ENCODE assay signal across 10 cellular contexts in the genomic region with DNA sequence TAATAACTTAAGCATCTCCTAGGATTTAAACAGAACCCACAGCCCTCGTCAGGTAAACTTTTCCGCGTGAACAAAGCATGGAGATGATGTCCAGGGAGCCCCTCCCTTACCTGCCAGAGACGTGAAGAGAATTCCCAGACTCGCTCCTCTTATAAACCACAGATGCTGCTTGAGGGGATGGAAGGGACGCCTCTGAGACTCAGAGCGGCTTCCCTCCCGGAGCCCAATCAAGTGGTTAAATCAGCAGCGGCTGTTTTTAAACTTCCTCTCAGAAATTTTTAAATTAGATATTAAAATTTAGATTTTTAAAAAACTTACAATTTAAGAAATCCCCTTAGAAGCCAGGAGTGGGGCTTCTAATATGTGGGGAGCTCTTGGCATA.
DNase-seq lines count a peak whose midpoint lies in the region; ATAC-seq, FAIRE-seq and TF ChIP-seq lines count a peak whose summit lies in the region.
"Had no signal": no experiment of that assay in that cellular context is flagged by ENCODE, and none has a peak within 500 bp of the region (broad histone marks: within the 10 kb centered on the region; RNA-seq: fewer than 3 reads in every experiment).

No MANE protein-coding gene starts in this region.

- TF ChIP-seq POLR2A in A549 (IDR thresholded peaks at IDR 0.05; ENCODE audit: low read length): no peak

- DNase-seq in A549 (ENCODE audit: low read depth in 1 of 2, low spot score in 1 of 2) (no peak), memory B cell (ENCODE audit: low spot score in 2 of 2) (no peak), NCI-H1092 treated with DMSO at 0.1 percent for 48 hours (lab: John Stamatoyannopoulos, UW) (no peak), head of caudate nucleus (no peak), NCI-H524 (lab: John Stamatoyannopoulos, UW) (no peak)
- DNase-seq in activated CD8-positive, alpha-beta T cell treated with anti-CD3 and anti-CD28 coated beads for 36 hours: no peak
- no peak for DNase-seq in stimulated activated CD4-positive, alpha-beta T cell treated with anti-CD3 and anti-CD28 coated beads, Interleukin-2, amount 100 ng/mL, for 24 hours
- DNase-seq: aorta, DMS153 had no signal

- H3K4me3 Mint-ChIP-seq in activated CD8-positive, alpha-beta T cell treated with anti-CD3 and anti-CD28 coated beads for 36 hours: peak overlapping the region; percentile 71
- H3K4me3 Mint-ChIP-seq in memory B cell: peak overlapping the region; percentile 70

- no peak for FAIRE-seq in A549 (lab: Jason Lieb, UNC)

- no peak overlapping the region for H3K27ac ChIP-seq in A549

- H3K4me1 ChIP-seq in A549: peaks cover 20% of the 10 kb centered on the region

- ATAC-seq in A549: no peak
- peak; percentile 14 for ATAC-seq in GM18907 (IDR thresholded peaks at IDR 0.05; ENCODE audit: unreplicated experiment)
- peak; percentile 5 for ATAC-seq in activated CD8-positive, alpha-beta T cell treated with anti-CD3 and anti-CD28 coated beads for 36 hours
- no peak for ATAC-seq in memory B cell (ENCODE audit: low read depth)

- H3K27me3 Mint-ChIP-seq in activated CD8-positive, alpha-beta T cell treated with anti-CD3 and anti-CD28 coated beads for 36 hours: no peaks in the 10 kb centered on the region
- H3K27me3 Mint-ChIP-seq in memory B cell: no peaks in the 10 kb centered on the region

- no peak for TF ChIP-seq RAD21 in A549 (conservative IDR thresholded peaks at IDR 0.05 in 1 of 2, IDR thresholded peaks at IDR 0.05 in 1 of 2)

- CTCF ChIA-PET in A549 (lab: Yijun Ruan, JAX): interaction anchor here (1.5 kb wide), 2 partner anchors 34 to 77 kb away, joined by 4 read pairs; no protein-coding TSS in a partner anchor
- CTCF ChIA-PET in activated CD8-positive, alpha-beta T cell treated with anti-CD3 and anti-CD28 coated beads for 36 hours (lab: Charles Lee): interaction anchor here (0.9 to 7.3 kb wide), 7 partner anchors 10 to 76 kb away, joined by 3 to 35 read pairs (median 7); a partner anchor contains a TSS

- TF ChIP-seq CTCF in A549 (IDR thresholded peaks at IDR 0.05): no peak
- TF ChIP-seq CTCF in activated CD8-positive, alpha-beta T cell treated with anti-CD3 and anti-CD28 coated beads for 36 hours (IDR thresholded peaks at IDR 0.05): no peak

- peak overlapping the region; percentile 100 for H3K27ac Mint-ChIP-seq in activated CD8-positive, alpha-beta T cell treated with anti-CD3 and anti-CD28 coated beads for 36 hours
- peak overlapping the region; percentile 97 for H3K27ac Mint-ChIP-seq in memory B cell

- H3K9me3 ChIP-seq in A549: peaks cover 15% of the 10 kb centered on the region; the same call in 1 of the 3 replicates

- peaks cover 22% of the 10 kb centered on the region for H3K36me3 Mint-ChIP-seq in activated CD8-positive, alpha-beta T cell treated with anti-CD3 and anti-CD28 coated beads for 36 hours (ENCODE audit: low read depth)
- peaks cover 14% of the 10 kb centered on the region for H3K36me3 Mint-ChIP-seq in memory B cell

- WGBS in A549 (ENCODE audit: missing lambda C conversion rate): 96% methylated on average over 9 of the region's 9 CpGs

- peaks cover 82% of the 10 kb centered on the region for H3K4me1 Mint-ChIP-seq in activated CD8-positive, alpha-beta T cell treated with anti-CD3 and anti-CD28 coated beads for 36 hours (ENCODE audit: low read depth)
- peaks cover 78% of the 10 kb centered on the region for H3K4me1 Mint-ChIP-seq in memory B cell

- peak overlapping the region; percentile 30; the same call in 2 of the 3 replicates for H3K4me2 ChIP-seq in A549

- no peak overlapping the region for H3K4me3 ChIP-seq in A549

- no peak for TF ChIP-seq EP300 in A549 (IDR thresholded peaks at IDR 0.05)

- peaks cover 1% of the 10 kb centered on the region for H3K9me3 Mint-ChIP-seq in activated CD8-positive, alpha-beta T cell treated with anti-CD3 and anti-CD28 coated beads for 36 hours
- H3K9me3 Mint-ChIP-seq in memory B cell: no peaks in the 10 kb centered on the region

- intact Hi-C loops in activated CD8-positive, alpha-beta T cell treated with anti-CD3 and anti-CD28 coated beads for 36 hours (cut with micrococcal nuclease): loop anchor here (1.0 kb wide), 1 partner anchor 61 kb away; no protein-coding TSS in a partner anchor
- intact Hi-C loops in head of caudate nucleus (cut with DNase I): no loop called here

- POLR2A ChIA-PET in A549 (lab: Yijun Ruan, JAX): no interaction called here
- POLR2A ChIA-PET in activated CD8-positive, alpha-beta T cell treated with anti-CD3 and anti-CD28 coated beads for 36 hours (lab: Charles Lee): interaction anchor here (0.6 to 7.2 kb wide), 21 partner anchors 9 to 543 kb away, joined by 3 to 66 read pairs (median 4); a partner anchor contains a TSS

TF ChIP-seq in A549, 52 proteins besides CTCF, POLR2A, EP300 and RAD21:
- TF ChIP-seq BHLHE40 (IDR thresholded peaks at IDR 0.05; ENCODE audit: low read depth, low read length) (no peak), ZNF302 (CRISPR knock-in tag; IDR thresholded peaks at IDR 0.05) (no peak), ESRRA (IDR thresholded peaks at IDR 0.05; ENCODE audit: borderline replicate concordance, low read length) (no peak), TFCP2L1 (CRISPR knock-in tag; IDR thresholded peaks at IDR 0.05) (no peak), MAZ (IDR thresholded peaks at IDR 0.05; ENCODE audit: borderline replicate concordance, low read depth, low read length) (no peak)
- TF ChIP-seq, protein P1, sequence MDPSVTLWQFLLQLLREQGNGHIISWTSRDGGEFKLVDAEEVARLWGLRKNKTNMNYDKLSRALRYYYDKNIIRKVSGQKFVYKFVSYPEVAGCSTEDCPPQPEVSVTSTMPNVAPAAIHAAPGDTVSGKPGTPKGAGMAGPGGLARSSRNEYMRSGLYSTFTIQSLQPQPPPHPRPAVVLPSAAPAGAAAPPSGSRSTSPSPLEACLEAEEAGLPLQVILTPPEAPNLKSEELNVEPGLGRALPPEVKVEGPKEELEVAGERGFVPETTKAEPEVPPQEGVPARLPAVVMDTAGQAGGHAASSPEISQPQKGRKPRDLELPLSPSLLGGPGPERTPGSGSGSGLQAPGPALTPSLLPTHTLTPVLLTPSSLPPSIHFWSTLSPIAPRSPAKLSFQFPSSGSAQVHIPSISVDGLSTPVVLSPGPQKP (IDR thresholded peaks at IDR 0.05; ENCODE audit: low read depth, low read length): no peak

Comparison
In these comparisons a context has a peak if more than half of its experiments do, and no peak if none do; other contexts are left out.
1. ATAC-seq: peak in GM18907 (single experiment) and activated CD8-positive, alpha-beta T cell treated with anti-CD3 and anti-CD28 coated beads for 36 hours (single experiment); none in A549 (0 of 2) and memory B cell (single experiment).